ENCODE assay signal across 2 cellular contexts in the genomic region with DNA sequence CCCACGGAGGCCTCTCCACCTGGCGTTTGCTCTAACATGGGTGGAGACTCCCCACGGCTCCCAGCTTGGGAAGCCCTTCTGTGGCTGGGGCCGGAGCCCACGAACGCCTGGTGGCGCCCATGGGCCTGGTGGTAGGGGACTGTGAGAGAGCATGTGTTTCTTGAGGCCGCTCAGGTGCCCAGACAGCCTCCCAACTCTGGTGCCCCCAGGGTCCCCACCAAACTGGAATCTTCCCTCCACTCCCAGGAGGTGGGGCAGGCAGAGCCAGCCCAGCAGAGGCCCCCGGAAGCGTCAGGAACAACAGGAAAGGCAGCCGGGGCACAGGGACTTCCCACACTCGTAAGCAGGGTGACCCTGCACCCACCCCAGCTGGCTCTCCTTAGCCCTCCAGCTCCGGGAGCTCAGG.
TF ChIP-seq lines count a peak whose summit lies in the region.

No MANE protein-coding gene starts in this region.

TF ChIP-seq in H1, 55 proteins besides CTCF, POLR2A, EP300 and RAD21:
- no peak for TF ChIP-seq SP4 (IDR thresholded peaks at IDR 0.05; ENCODE audit: low read length)
- no peak for TF ChIP-seq TAF1 (IDR thresholded peaks at IDR 0.05; ENCODE audit: low read depth, low read length)
- no peak for TF ChIP-seq YY1 (IDR thresholded peaks at IDR 0.05; ENCODE audit: low read depth, low read length)
- TF ChIP-seq SP1 (IDR thresholded peaks at IDR 0.05; ENCODE audit: low read depth, low read length), result no peak

TF ChIP-seq in GM12891, 5 proteins besides CTCF, POLR2A, EP300 and RAD21:
- TF ChIP-seq SPI1 (IDR thresholded peaks at IDR 0.05; ENCODE audit: low read depth, low read length) (no peak), TAF1 (IDR thresholded peaks at IDR 0.05; ENCODE audit: low read depth, low read length) (no peak), PAX5 (IDR thresholded peaks at IDR 0.05; ENCODE audit: insufficient read depth, low read length, severe bottlenecking) (no peak), POLR2AphosphoS5 (IDR thresholded peaks at IDR 0.05; ENCODE audit: low read depth, low read length) (no peak), POU2F2 (IDR thresholded peaks at IDR 0.05; ENCODE audit: low read depth, low read length) (no peak)
